27 cellular contexts compared by ENCODE assay signal in genomic region chr22:34886812-34887211, GRCh38.
DNase-seq lines count a peak whose midpoint lies in the region; ATAC-seq and TF ChIP-seq lines count a peak whose summit lies in the region.
"Had no signal": no experiment of that assay in that cellular context is flagged by ENCODE, and none has a peak within 500 bp of the region (broad histone marks: within the 10 kb centered on the region; RNA-seq: fewer than 3 reads in every experiment).

No MANE protein-coding gene starts in this region.

- H3K27ac ChIP-seq in suprapubic skin, result peak overlapping the region; percentile 13
- H3K27ac ChIP-seq: A549, SJSA1 had no signal

- no peaks in the 10 kb centered on the region for H3K36me3 ChIP-seq in suprapubic skin
- H3K36me3 ChIP-seq: BE2C, HAP-1, SJSA1 had no signal

- no peaks in the 10 kb centered on the region for H3K9me3 ChIP-seq in suprapubic skin
- H3K9me3 ChIP-seq: A549, BE2C, HAP-1, SJSA1 had no signal

- TF ChIP-seq POLR2A in suprapubic skin (IDR thresholded peaks at IDR 0.05), result no peak

- no peak overlapping the region for H3K4me3 ChIP-seq in suprapubic skin
- H3K4me3 ChIP-seq: A549, HAP-1, K562, SJSA1 had no signal

- peak; percentile 83 for ATAC-seq in esophagus mucosa
- ATAC-seq: A549, K562, PC-3, Right ventricle myocardium inferior had no signal

- no peak for TF ChIP-seq CTCF in suprapubic skin (IDR thresholded peaks at IDR 0.05)

- no peaks in the 10 kb centered on the region for H3K27me3 ChIP-seq in suprapubic skin
- H3K27me3 ChIP-seq: BE2C, SJSA1 had no signal

- TF ChIP-seq EP300 in suprapubic skin (IDR thresholded peaks at IDR 0.05), result no peak

- 67% methylated on average over 1 of the region's 1 CpG for WGBS in suprapubic skin

- H3K4me1 ChIP-seq in suprapubic skin, result no peaks in the 10 kb centered on the region
- H3K4me1 ChIP-seq: A549, BE2C, HAP-1, SJSA1 had no signal

- DNase-seq in AG20443 (ENCODE audit: low spot score), result peak; percentile 24
- DNase-seq in NCI-H82 treated with DMSO at 0.1 percent for 48 hours (lab: John Stamatoyannopoulos, UW; ENCODE audit: unreplicated experiment), result peak; percentile 19
- DNase-seq in suprapubic skin (ENCODE audit: low spot score in 2 of 2), result no peak
- DNase-seq in mucosa of gallbladder (ENCODE audit: low spot score), result no peak
- DNase-seq in T-helper 1 cell, result no peak
- no peak for DNase-seq in A172 (ENCODE audit: low spot score)
- DNase-seq: BE2C; CD8-positive, alpha-beta memory T cell; DMS 273 treated with DMSO at 0.1 percent for 48 hours; DMS79; GF-D8; GOT3; HFFc6; Kasumi-1; NCI-H1417; NCI-H1694 treated with DMSO at 0.1 percent for 48 hours; NCI-H2081; NCI-H2227 treated with DMSO at 0.1 percent for 48 hours; NCI-H748 treated with DMSO at 0.1 percent for 48 hours; NK-92 treated with Interleukin-12 subunit alpha and Interleukin-12 subunit beta, amount 100 ng/mL, for 24 hours; PC-3 had no signal

Comparison
In these comparisons a context has a peak if more than half of its experiments do, and no peak if none do; other contexts are left out.
1. DNase-seq: peak in AG20443 (single experiment) and NCI-H82 treated with DMSO at 0.1 percent for 48 hours (single experiment); none in suprapubic skin (0 of 2), mucosa of gallbladder (single experiment), T-helper 1 cell (0 of 5) and A172 (single experiment).